Comparison of ENCODE assay signal across 8 cellular contexts in genomic region chr19:14248578-14249011, GRCh38. TPM values are rescaled to one million over a fixed set of nuclear protein-coding genes. Genes with fewer than 3 reads are reported as not detected.
DNase-seq lines count a peak whose midpoint lies in the region; ATAC-seq and TF ChIP-seq lines count a peak whose summit lies in the region.

No MANE protein-coding gene starts in this region.

- DNase-seq in BJ (ENCODE audit: low read depth) (no peak), MG63 (peak; percentile 9), midbrain (lab: John Stamatoyannopoulos, UW) (peak; percentile 55)
- DNase-seq in activated CD4-positive, alpha-beta T cell treated with anti-CD3 and anti-CD28 coated beads for 36 hours, result peak; percentile 70
- DNase-seq in stimulated activated effector memory CD8-positive, alpha-beta T cell treated with anti-CD3 and anti-CD28 coated beads, Interleukin-12 subunit alpha, Interleukin-12 subunit beta, amount 100 ng/mL, for 72 hours (ENCODE audit: low spot score in 2 of 2), result peak; percentile 11 to 55

- H3K4me3 ChIP-seq in BJ (ENCODE audit: low read depth, low read length) (peak overlapping the region; percentile 30), MG63 (peak overlapping the region; percentile 17; the same call in 1 of the 2 replicates), ectodermal cell (ENCODE audit: insufficient read depth, low read depth, low read length) (peak overlapping the region; percentile 43)

- H3K9me3 ChIP-seq in MG63, result no peaks in the 10 kb centered on the region
- no peaks in the 10 kb centered on the region for H3K9me3 ChIP-seq in ectodermal cell (ENCODE audit: control insufficient read depth, low read length)

- no peaks in the 10 kb centered on the region for H3K4me1 Mint-ChIP-seq in activated CD4-positive, alpha-beta T cell treated with anti-CD3 and anti-CD28 coated beads for 36 hours
- H3K4me1 Mint-ChIP-seq in stimulated activated effector memory CD8-positive, alpha-beta T cell treated with anti-CD3 and anti-CD28 coated beads, Interleukin-12 subunit alpha, Interleukin-12 subunit beta, amount 100 ng/mL, for 72 hours, result peaks cover 15% of the 10 kb centered on the region

- H3K4me1 ChIP-seq in ectodermal cell (ENCODE audit: control insufficient read depth, insufficient read depth, low read length), result no peaks in the 10 kb centered on the region

- peak; percentile 65 for ATAC-seq in activated CD4-positive, alpha-beta T cell treated with anti-CD3 and anti-CD28 coated beads for 36 hours
- peak; percentile 67 for ATAC-seq in stimulated activated effector memory CD8-positive, alpha-beta T cell treated with anti-CD3 and anti-CD28 coated beads, Interleukin-12 subunit alpha, Interleukin-12 subunit beta, amount 100 ng/mL, for 72 hours
- no peak for ATAC-seq in GM19035 (IDR thresholded peaks at IDR 0.05; ENCODE audit: unreplicated experiment)
- no peak for ATAC-seq in GM21381 (IDR thresholded peaks at IDR 0.05; ENCODE audit: unreplicated experiment)

- H3K27me3 Mint-ChIP-seq in activated CD4-positive, alpha-beta T cell treated with anti-CD3 and anti-CD28 coated beads for 36 hours, result no peaks in the 10 kb centered on the region

- H3K36me3 ChIP-seq in BJ (ENCODE audit: control insufficient read depth, insufficient read depth, low read length) (no peaks in the 10 kb centered on the region), MG63 (no peaks in the 10 kb centered on the region), ectodermal cell (ENCODE audit: control insufficient read depth, insufficient read depth, low read length) (no peaks in the 10 kb centered on the region)

- WGBS in ectodermal cell, 2 experiments, result 0 to 1% methylated on average over 20 of the region's 20 CpGs

- intact Hi-C loops in activated CD4-positive, alpha-beta T cell treated with anti-CD3 and anti-CD28 coated beads for 36 hours (cut with DNase I, micrococcal nuclease), result no loop called here

- no peaks in the 10 kb centered on the region for H3K36me3 Mint-ChIP-seq in activated CD4-positive, alpha-beta T cell treated with anti-CD3 and anti-CD28 coated beads for 36 hours (ENCODE audit: low read depth)
- H3K36me3 Mint-ChIP-seq in stimulated activated effector memory CD8-positive, alpha-beta T cell treated with anti-CD3 and anti-CD28 coated beads, Interleukin-12 subunit alpha, Interleukin-12 subunit beta, amount 100 ng/mL, for 72 hours, result peaks cover 7% of the 10 kb centered on the region

- H3K27ac Mint-ChIP-seq in activated CD4-positive, alpha-beta T cell treated with anti-CD3 and anti-CD28 coated beads for 36 hours, result no peak overlapping the region
- H3K27ac Mint-ChIP-seq in stimulated activated effector memory CD8-positive, alpha-beta T cell treated with anti-CD3 and anti-CD28 coated beads, Interleukin-12 subunit alpha, Interleukin-12 subunit beta, amount 100 ng/mL, for 72 hours, result peak overlapping the region; percentile 87

- H3K27me3 ChIP-seq in BJ (ENCODE audit: control insufficient read depth, insufficient read depth, low read length) (peaks cover 3% of the 10 kb centered on the region; the same call in 1 of the 2 replicates), MG63 (no peaks in the 10 kb centered on the region; the same call in none of the 2 replicates), ectodermal cell (ENCODE audit: control insufficient read depth, insufficient read depth, low read length, poor library complexity, severe bottlenecking) (no peaks in the 10 kb centered on the region)

- peak overlapping the region; percentile 95 for H3K27ac ChIP-seq in ectodermal cell (ENCODE audit: insufficient read depth, low read depth, low read length, poor library complexity, severe bottlenecking)

- POLR2A ChIA-PET in BJ (lab: Charles Lee), result no interaction called here
- POLR2A ChIA-PET in activated CD4-positive, alpha-beta T cell treated with anti-CD3 and anti-CD28 coated beads for 36 hours (lab: Charles Lee), result no interaction called here

- CTCF ChIA-PET in BJ (lab: Yijun Ruan, JAX), result no interaction called here
- CTCF ChIA-PET in activated CD4-positive, alpha-beta T cell treated with anti-CD3 and anti-CD28 coated beads for 36 hours (lab: Charles Lee), result interaction anchor here (1.0 kb wide), 1 partner anchor 232 kb away, joined by 4 read pairs; no protein-coding TSS in a partner anchor

- no peak for TF ChIP-seq CTCF in BJ (IDR thresholded peaks at IDR 0.05; ENCODE audit: insufficient read depth, low read depth, low read length)

- H3K9me3 Mint-ChIP-seq in activated CD4-positive, alpha-beta T cell treated with anti-CD3 and anti-CD28 coated beads for 36 hours (ENCODE audit: low read depth), result no peaks in the 10 kb centered on the region
- no peaks in the 10 kb centered on the region for H3K9me3 Mint-ChIP-seq in stimulated activated effector memory CD8-positive, alpha-beta T cell treated with anti-CD3 and anti-CD28 coated beads, Interleukin-12 subunit alpha, Interleukin-12 subunit beta, amount 100 ng/mL, for 72 hours

- peak overlapping the region; percentile 46 for H3K4me3 Mint-ChIP-seq in activated CD4-positive, alpha-beta T cell treated with anti-CD3 and anti-CD28 coated beads for 36 hours
- H3K4me3 Mint-ChIP-seq in stimulated activated effector memory CD8-positive, alpha-beta T cell treated with anti-CD3 and anti-CD28 coated beads, Interleukin-12 subunit alpha, Interleukin-12 subunit beta, amount 100 ng/mL, for 72 hours, result peak overlapping the region; percentile 58

RNA-seq across cellular contexts. Expression of gene ADGRL1, which starts 42.6 kb away (rescaled TPM):
- polyA plus RNA-seq in BJ (2011; rRNA removed), result 1.6 and 4.0 TPM in 2 replicates
- polyA minus RNA-seq in BJ (2011; rRNA and poly(A)+ RNA removed), result 5.8 and 8.5 TPM in 2 replicates
- 2.8 and 9.7 TPM in 2 replicates for total RNA-seq in MG63 (2014; rRNA removed; shearing (Covaris generic); ENCODE audit: low replicate concordance)
- 10 to 100 TPM; 20.8 to 23.5 TPM for total RNA-seq in activated CD4-positive, alpha-beta T cell treated with anti-CD3 and anti-CD28 coated beads for 36 hours
- 80.2 TPM for polyA plus RNA-seq in ectodermal cell (2013, experiment 1 of 4)
- polyA plus RNA-seq in ectodermal cell (2013, experiment 2 of 4), result 94.8 TPM
- 68.7 TPM for polyA plus RNA-seq in ectodermal cell (2013, experiment 3 of 4)
- polyA plus RNA-seq in ectodermal cell (2013, experiment 4 of 4), result 78.3 TPM

Comparison
In these comparisons a context has a peak if more than half of its experiments do, and no peak if none do; other contexts are left out.
1. ATAC-seq: peak in activated CD4-positive, alpha-beta T cell treated with anti-CD3 and anti-CD28 coated beads for 36 hours (single experiment) and stimulated activated effector memory CD8-positive, alpha-beta T cell treated with anti-CD3 and anti-CD28 coated beads, Interleukin-12 subunit alpha, Interleukin-12 subunit beta, amount 100 ng/mL, for 72 hours (single experiment); none in GM19035 (single experiment) and GM21381 (single experiment).
2. Peak in every context shown above with its lines, with median percentiles within 50 percentile points of each other: H3K4me3 ChIP-seq.